10 cellular contexts compared by ENCODE assay signal in the genomic region with DNA sequence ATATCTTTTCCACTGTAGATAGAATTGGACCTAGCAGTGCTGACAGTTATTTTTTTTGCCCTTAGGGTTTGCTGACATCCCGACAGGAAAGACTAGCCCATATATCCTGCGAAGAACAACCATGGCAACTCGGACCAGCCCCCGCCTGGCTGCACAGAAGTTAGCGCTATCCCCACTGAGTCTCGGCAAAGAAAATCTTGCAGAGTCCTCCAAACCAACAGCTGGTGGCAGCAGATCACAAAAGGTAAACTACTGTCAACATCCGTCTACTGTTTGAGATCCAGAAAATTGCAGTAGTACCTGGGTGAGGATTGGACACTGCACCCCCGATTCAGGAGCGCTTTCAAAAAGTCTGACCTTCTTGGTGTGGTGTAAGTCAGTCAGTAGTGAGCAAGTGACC. TPM values are rescaled to one million over a fixed set of nuclear protein-coding genes. Genes with fewer than 3 reads are reported as not detected.
DNase-seq lines count a peak whose midpoint lies in the region; ATAC-seq and TF ChIP-seq lines count a peak whose summit lies in the region.
"Had no signal": no experiment of that assay in that cellular context is flagged by ENCODE, and none has a peak within 500 bp of the region (broad histone marks: within the 10 kb centered on the region; RNA-seq: fewer than 3 reads in every experiment).

No MANE protein-coding gene starts in this region.

- no peak overlapping the region for H3K4me3 ChIP-seq in A673 (ENCODE audit: low read depth, low read length, poor library complexity, severe bottlenecking)
- H3K4me3 ChIP-seq in H7 (ENCODE audit: insufficient read depth, low read depth, low read length): no peak overlapping the region
- H3K4me3 ChIP-seq: body of pancreas had no signal

- no peaks in the 10 kb centered on the region for H3K4me1 Mint-ChIP-seq in WTC11

- H3K36me3 ChIP-seq in A673 (ENCODE audit: insufficient read depth, low read length, poor library complexity, severe bottlenecking) (peaks cover 99% of the 10 kb centered on the region), H7 (replicated peaks; ENCODE audit: control insufficient read depth, insufficient read depth, low read length) (peaks cover 41% of the 10 kb centered on the region)

- BruUV-seq in A673 (replicated peaks; lab: Mats Ljungman, UMichigan): no TSS peak

- no peak overlapping the region for H3K4me3 Mint-ChIP-seq in WTC11

- peaks cover 8% of the 10 kb centered on the region for H3K4me1 ChIP-seq in A673 (ENCODE audit: insufficient read depth, low read length, poor library complexity, severe bottlenecking)
- H3K4me1 ChIP-seq: body of pancreas had no signal

- H3K27ac ChIP-seq in A673 (ENCODE audit: low read depth, low read length, poor library complexity, severe bottlenecking): no peak overlapping the region
- H3K27ac ChIP-seq: body of pancreas, KMS-11 had no signal

- DNase-seq in A673 (ENCODE audit: low spot score): peak; percentile 9
- DNase-seq in H7: peak; percentile 11
- peak; percentile 14 for DNase-seq in WTC11 (ENCODE audit: low spot score)
- peak; percentile 23 for DNase-seq in iPS-NIHi7 (ENCODE audit: extremely low spot score)
- DNase-seq in stimulated activated CD4-positive, alpha-beta T cell treated with anti-CD3 and anti-CD28 coated beads, Interleukin-12 subunit alpha, Interleukin-12 subunit beta, amount 100 ng/mL, for 4 hours: no peak

- POLR2A ChIA-PET in A673 (lab: Charles Lee; ENCODE audit: low non-redundant PET): interaction anchor here (0.6 kb wide), 1 partner anchor 445 kb away, joined by 4 read pairs; no protein-coding TSS in a partner anchor
- POLR2A ChIA-PET in WTC11 (lab: Charles Lee): no interaction called here

- no peak overlapping the region for H3K27ac Mint-ChIP-seq in WTC11

- no peaks in the 10 kb centered on the region for H3K9me3 ChIP-seq in A673 (ENCODE audit: low read depth, low read length, poor library complexity, severe bottlenecking)
- H3K9me3 ChIP-seq: body of pancreas had no signal

- CTCF ChIA-PET in A673 (lab: Charles Lee) (no interaction called here), WTC11 (lab: Charles Lee) (no interaction called here)

- H3K27me3 Mint-ChIP-seq in WTC11 (ENCODE audit: low read depth): no peaks in the 10 kb centered on the region

- peaks cover 88% of the 10 kb centered on the region for H3K36me3 Mint-ChIP-seq in WTC11

- TF ChIP-seq CTCF in A673 (conservative IDR thresholded peaks at IDR 0.05; ENCODE audit: low read depth, low read length) (peak; percentile 36), WTC11 (IDR thresholded peaks at IDR 0.05) (no peak)

- intact Hi-C loops in A673 (cut with micrococcal nuclease; ENCODE audit: unreplicated experiment): loop anchor here (1.0 kb wide), 1 partner anchor 488 kb away; no protein-coding TSS in a partner anchor

- ATAC-seq in WTC11 (peak; percentile 81), HG02798 (IDR thresholded peaks at IDR 0.05; ENCODE audit: poor library complexity, unreplicated experiment) (no peak), HG03520 (IDR thresholded peaks at IDR 0.05; ENCODE audit: unreplicated experiment) (no peak)
- no peak for ATAC-seq in activated CD4-positive, CD25-positive, alpha-beta regulatory T cell treated with anti-CD3 and anti-CD28 coated beads, Interleukin-2, amount 50 U/mL, for 24 hours
- ATAC-seq: body of pancreas had no signal

- H3K9me3 Mint-ChIP-seq in WTC11: no peaks in the 10 kb centered on the region

- H3K27me3 ChIP-seq in A673 (replicated peaks; ENCODE audit: insufficient read depth, low read depth, low read length, poor library complexity) (no peaks in the 10 kb centered on the region), H7 (ENCODE audit: control insufficient read depth, insufficient read depth, low read length) (no peaks in the 10 kb centered on the region)
- H3K27me3 ChIP-seq: body of pancreas had no signal

TF ChIP-seq in WTC11, 78 proteins besides CTCF, POLR2A, EP300 and RAD21 (continues in another document):
- no peak for TF ChIP-seq IRF2 (CRISPR knock-in tag; IDR thresholded peaks at IDR 0.05; ENCODE audit: borderline replicate concordance, low read depth)
- TF ChIP-seq, protein P1, sequence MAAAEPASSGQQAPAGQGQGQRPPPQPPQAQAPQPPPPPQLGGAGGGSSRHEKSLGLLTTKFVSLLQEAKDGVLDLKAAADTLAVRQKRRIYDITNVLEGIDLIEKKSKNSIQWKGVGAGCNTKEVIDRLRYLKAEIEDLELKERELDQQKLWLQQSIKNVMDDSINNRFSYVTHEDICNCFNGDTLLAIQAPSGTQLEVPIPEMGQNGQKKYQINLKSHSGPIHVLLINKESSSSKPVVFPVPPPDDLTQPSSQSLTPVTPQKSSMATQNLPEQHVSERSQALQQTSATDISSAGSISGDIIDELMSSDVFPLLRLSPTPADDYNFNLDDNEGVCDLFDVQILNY (CRISPR knock-in tag; IDR thresholded peaks at IDR 0.05): no peak
- TF ChIP-seq ZNF396 (CRISPR knock-in tag; IDR thresholded peaks at IDR 0.05; ENCODE audit: borderline replicate concordance): no peak
- TF ChIP-seq ZNF317 (CRISPR knock-in tag; IDR thresholded peaks at IDR 0.05; ENCODE audit: borderline replicate concordance, low read depth): no peak
- no peak for TF ChIP-seq NFYB (CRISPR knock-in tag; conservative IDR thresholded peaks at IDR 0.05; ENCODE audit: low read depth)
- no peak for TF ChIP-seq ZNF121 (CRISPR knock-in tag; IDR thresholded peaks at IDR 0.05)
- no peak for TF ChIP-seq USF2 (CRISPR knock-in tag; IDR thresholded peaks at IDR 0.05)
- TF ChIP-seq ZBTB21 (CRISPR knock-in tag; IDR thresholded peaks at IDR 0.05; ENCODE audit: borderline replicate concordance): no peak
- TF ChIP-seq, protein P2, sequence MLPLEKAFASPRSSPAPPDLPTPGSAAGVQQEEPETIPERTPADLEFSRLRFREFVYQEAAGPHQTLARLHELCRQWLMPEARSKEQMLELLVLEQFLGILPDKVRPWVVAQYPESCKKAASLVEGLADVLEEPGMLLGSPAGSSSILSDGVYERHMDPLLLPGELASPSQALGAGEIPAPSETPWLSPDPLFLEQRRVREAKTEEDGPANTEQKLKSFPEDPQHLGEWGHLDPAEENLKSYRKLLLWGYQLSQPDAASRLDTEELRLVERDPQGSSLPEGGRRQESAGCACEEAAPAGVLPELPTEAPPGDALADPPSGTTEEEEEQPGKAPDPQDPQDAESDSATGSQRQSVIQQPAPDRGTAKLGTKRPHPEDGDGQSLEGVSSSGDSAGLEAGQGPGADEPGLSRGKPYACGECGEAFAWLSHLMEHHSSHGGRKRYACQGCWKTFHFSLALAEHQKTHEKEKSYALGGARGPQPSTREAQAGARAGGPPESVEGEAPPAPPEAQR (CRISPR knock-in tag; IDR thresholded peaks at IDR 0.05): no peak
- TF ChIP-seq ZNF281 (CRISPR knock-in tag; IDR thresholded peaks at IDR 0.05): no peak
- TF ChIP-seq ZNF219 (CRISPR knock-in tag; IDR thresholded peaks at IDR 0.05; ENCODE audit: borderline replicate concordance): no peak
- TF ChIP-seq CBFB (CRISPR knock-in tag; IDR thresholded peaks at IDR 0.05; ENCODE audit: low read depth): no peak
- no peak for TF ChIP-seq TP53 (CRISPR knock-in tag; IDR thresholded peaks at IDR 0.05)
- TF ChIP-seq E2F1 (CRISPR knock-in tag; IDR thresholded peaks at IDR 0.05): no peak
- TF ChIP-seq HMGA2 (CRISPR knock-in tag; IDR thresholded peaks at IDR 0.05): no peak

RNA-seq across cellular contexts. Expression of gene CENPF, which starts 55.8 kb away (rescaled TPM):
- total RNA-seq in A673 (2021): 273 and 281 TPM in 2 replicates
- 76.7 and 167 TPM in 2 replicates for total RNA-seq in H7 (2014; rRNA removed; shearing (Covaris generic))
- total RNA-seq in WTC11 (2021): 137 to 166 TPM (median 143 TPM) in 3 replicates
